In genomic region chr6:158031445-158032353, GRCh38 we compare ENCODE assay signal across 1 cellular context.
TF ChIP-seq lines count a peak whose summit lies in the region.

No MANE protein-coding gene starts in this region.

TF ChIP-seq in K562, 482 proteins besides CTCF, POLR2A, EP300 and RAD21 (continued from another document):
- TF ChIP-seq PATZ1 (CRISPR knock-in tag; IDR thresholded peaks at IDR 0.05; ENCODE audit: borderline replicate concordance) (no peak), PHTF2 (CRISPR knock-in tag; IDR thresholded peaks at IDR 0.05) (no peak), CBFA2T2 (conservative IDR thresholded peaks at IDR 0.05) (0 out of 2 replicates have a peak, but pooled peaks have one; percentile 5), FOXK1 (CRISPR knock-in tag; IDR thresholded peaks at IDR 0.05; ENCODE audit: borderline replicate concordance) (0 out of 2 replicates have a peak, but pooled peaks have one; percentile 72), SP1 (CRISPR knock-in tag; IDR thresholded peaks at IDR 0.05) (peak; percentile 33; the same call in 1 of the 2 replicates), GATAD2B (IDR thresholded peaks at IDR 0.05; ENCODE audit: borderline replicate concordance) (0 out of 2 replicates have a peak, but pooled peaks have one; percentile 52), DNMT1 (IDR thresholded peaks at IDR 0.05) (no peak), HOXB6 (CRISPR knock-in tag; IDR thresholded peaks at IDR 0.05; ENCODE audit: borderline replicate concordance) (no peak), ESRRA (IDR thresholded peaks at IDR 0.05; ENCODE audit: borderline replicate concordance, low read depth) (peak; percentile 58; the same call in 1 of the 2 replicates), ZNF146 (CRISPR knock-in tag; IDR thresholded peaks at IDR 0.05; ENCODE audit: unreplicated experiment) (no peak), MLLT1 (IDR thresholded peaks at IDR 0.05) (peak in 1 of 2 experiments; percentile 74; a peak in 2 of 4 replicates), ZSCAN29 (IDR thresholded peaks at IDR 0.05) (no peak), SMAD1 (IDR thresholded peaks at IDR 0.05; ENCODE audit: low read depth, low read length, partially characterized antibody) (no peak), GATAD2A (IDR thresholded peaks at IDR 0.05) (peak; percentile 16; the same call in 1 of the 2 replicates), ELF2 (CRISPR knock-in tag; IDR thresholded peaks at IDR 0.05) (no peak), GABPA (tag; conservative IDR thresholded peaks at IDR 0.05; ENCODE audit: low read depth) (no peak), RUNX1 (IDR thresholded peaks at IDR 0.05; ENCODE audit: low read depth) (no peak), ZNF134 (CRISPR knock-in tag; conservative IDR thresholded peaks at IDR 0.05) (no peak), ZBED1 (IDR thresholded peaks at IDR 0.05) (no peak), HOMEZ (CRISPR knock-in tag; IDR thresholded peaks at IDR 0.05) (no peak), SNIP1 (IDR thresholded peaks at IDR 0.05; ENCODE audit: low read depth) (no peak), ZNF445 (CRISPR knock-in tag; IDR thresholded peaks at IDR 0.05; ENCODE audit: low read depth) (no peak), SIN3A (IDR thresholded peaks at IDR 0.05; ENCODE audit: borderline replicate concordance in 2 of 2, control insufficient read depth in 1 of 2, low read depth in 2 of 2, low read length in 2 of 2) (no peak), NFIX (CRISPR knock-in tag; IDR thresholded peaks at IDR 0.05; ENCODE audit: low read depth) (no peak), HSF4 (CRISPR knock-in tag; IDR thresholded peaks at IDR 0.05; ENCODE audit: borderline replicate concordance) (no peak), ARID3A (IDR thresholded peaks at IDR 0.05; ENCODE audit: borderline replicate concordance, low read depth, low read length) (no peak), JUND (IDR thresholded peaks at IDR 0.05; ENCODE audit: borderline replicate concordance, low read depth, low read length) (peak; percentile 90), JUND (tag; IDR thresholded peaks at IDR 0.05; ENCODE audit: borderline replicate concordance, low read depth, low read length) (peak; percentile 86; the same call in 2 of the 3 replicates)
- TF ChIP-seq, protein P1, sequence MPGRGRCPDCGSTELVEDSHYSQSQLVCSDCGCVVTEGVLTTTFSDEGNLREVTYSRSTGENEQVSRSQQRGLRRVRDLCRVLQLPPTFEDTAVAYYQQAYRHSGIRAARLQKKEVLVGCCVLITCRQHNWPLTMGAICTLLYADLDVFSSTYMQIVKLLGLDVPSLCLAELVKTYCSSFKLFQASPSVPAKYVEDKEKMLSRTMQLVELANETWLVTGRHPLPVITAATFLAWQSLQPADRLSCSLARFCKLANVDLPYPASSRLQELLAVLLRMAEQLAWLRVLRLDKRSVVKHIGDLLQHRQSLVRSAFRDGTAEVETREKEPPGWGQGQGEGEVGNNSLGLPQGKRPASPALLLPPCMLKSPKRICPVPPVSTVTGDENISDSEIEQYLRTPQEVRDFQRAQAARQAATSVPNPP (IDR thresholded peaks at IDR 0.05; ENCODE audit: borderline replicate concordance, insufficient read depth, insufficient read length): no peak
- TF ChIP-seq, protein P2, sequence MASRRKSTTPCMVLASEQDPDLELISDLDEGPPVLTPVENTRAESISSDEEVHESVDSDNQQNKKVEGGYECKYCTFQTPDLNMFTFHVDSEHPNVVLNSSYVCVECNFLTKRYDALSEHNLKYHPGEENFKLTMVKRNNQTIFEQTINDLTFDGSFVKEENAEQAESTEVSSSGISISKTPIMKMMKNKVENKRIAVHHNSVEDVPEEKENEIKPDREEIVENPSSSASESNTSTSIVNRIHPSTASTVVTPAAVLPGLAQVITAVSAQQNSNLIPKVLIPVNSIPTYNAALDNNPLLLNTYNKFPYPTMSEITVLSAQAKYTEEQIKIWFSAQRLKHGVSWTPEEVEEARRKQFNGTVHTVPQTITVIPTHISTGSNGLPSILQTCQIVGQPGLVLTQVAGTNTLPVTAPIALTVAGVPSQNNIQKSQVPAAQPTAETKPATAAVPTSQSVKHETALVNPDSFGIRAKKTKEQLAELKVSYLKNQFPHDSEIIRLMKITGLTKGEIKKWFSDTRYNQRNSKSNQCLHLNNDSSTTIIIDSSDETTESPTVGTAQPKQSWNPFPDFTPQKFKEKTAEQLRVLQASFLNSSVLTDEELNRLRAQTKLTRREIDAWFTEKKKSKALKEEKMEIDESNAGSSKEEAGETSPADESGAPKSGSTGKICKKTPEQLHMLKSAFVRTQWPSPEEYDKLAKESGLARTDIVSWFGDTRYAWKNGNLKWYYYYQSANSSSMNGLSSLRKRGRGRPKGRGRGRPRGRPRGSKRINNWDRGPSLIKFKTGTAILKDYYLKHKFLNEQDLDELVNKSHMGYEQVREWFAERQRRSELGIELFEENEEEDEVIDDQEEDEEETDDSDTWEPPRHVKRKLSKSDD (conservative IDR thresholded peaks at IDR 0.05; ENCODE audit: low read length): no peak
- TF ChIP-seq, protein P3, sequence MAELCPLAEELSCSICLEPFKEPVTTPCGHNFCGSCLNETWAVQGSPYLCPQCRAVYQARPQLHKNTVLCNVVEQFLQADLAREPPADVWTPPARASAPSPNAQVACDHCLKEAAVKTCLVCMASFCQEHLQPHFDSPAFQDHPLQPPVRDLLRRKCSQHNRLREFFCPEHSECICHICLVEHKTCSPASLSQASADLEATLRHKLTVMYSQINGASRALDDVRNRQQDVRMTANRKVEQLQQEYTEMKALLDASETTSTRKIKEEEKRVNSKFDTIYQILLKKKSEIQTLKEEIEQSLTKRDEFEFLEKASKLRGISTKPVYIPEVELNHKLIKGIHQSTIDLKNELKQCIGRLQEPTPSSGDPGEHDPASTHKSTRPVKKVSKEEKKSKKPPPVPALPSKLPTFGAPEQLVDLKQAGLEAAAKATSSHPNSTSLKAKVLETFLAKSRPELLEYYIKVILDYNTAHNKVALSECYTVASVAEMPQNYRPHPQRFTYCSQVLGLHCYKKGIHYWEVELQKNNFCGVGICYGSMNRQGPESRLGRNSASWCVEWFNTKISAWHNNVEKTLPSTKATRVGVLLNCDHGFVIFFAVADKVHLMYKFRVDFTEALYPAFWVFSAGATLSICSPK (IDR thresholded peaks at IDR 0.05; ENCODE audit: borderline replicate concordance): no peak
TF ChIP-seq in K562: peak in this region for 87.
